In the genomic region with DNA sequence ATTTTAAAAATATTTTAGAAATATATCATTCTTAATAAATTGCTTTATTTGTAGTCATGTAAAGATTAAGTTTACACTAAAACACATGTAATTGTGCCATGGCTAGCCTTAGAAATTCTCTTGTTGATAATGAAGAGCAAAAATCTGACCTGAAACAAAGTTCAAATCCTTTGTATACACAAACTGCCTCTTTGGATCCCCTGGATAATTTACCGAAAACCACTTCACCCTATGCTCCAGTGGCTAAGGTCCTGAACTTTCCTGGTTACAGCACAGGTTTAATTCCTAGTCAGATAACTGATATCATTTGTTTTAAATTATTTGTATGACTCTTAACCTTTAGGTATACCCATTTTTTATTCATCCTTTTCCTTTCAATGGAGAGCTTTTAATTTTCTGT, we compare ENCODE assay signal across 10 cellular contexts.
"Had no signal": no experiment of that assay in that cellular context is flagged by ENCODE, and none has a peak within 500 bp of the region (broad histone marks: within the 10 kb centered on the region; RNA-seq: fewer than 3 reads in every experiment).

No MANE protein-coding gene starts in this region.

- DNase-seq: GM23248, GOT3, H9, HCEC 1CT, HFFc6 had no signal

- H3K36me3 ChIP-seq: HAP-1 had no signal

- H3K4me1 ChIP-seq: HAP-1 had no signal

- H3K4me3 ChIP-seq: GM23248, GM23338, HAP-1 had no signal

- H3K9me3 ChIP-seq: HAP-1 had no signal

- H2AFZ ChIP-seq: GM23248, GM23338 had no signal

- H3K4me2 ChIP-seq: GM23338 had no signal

- H3K27ac ChIP-seq: GM23248 had no signal

- FAIRE-seq: H1, H54 had no signal

- H3K9ac ChIP-seq: GM23248 had no signal

- ATAC-seq: GM23338, HCT116 had no signal
